7 cellular contexts compared by ENCODE assay signal in the genomic region with DNA sequence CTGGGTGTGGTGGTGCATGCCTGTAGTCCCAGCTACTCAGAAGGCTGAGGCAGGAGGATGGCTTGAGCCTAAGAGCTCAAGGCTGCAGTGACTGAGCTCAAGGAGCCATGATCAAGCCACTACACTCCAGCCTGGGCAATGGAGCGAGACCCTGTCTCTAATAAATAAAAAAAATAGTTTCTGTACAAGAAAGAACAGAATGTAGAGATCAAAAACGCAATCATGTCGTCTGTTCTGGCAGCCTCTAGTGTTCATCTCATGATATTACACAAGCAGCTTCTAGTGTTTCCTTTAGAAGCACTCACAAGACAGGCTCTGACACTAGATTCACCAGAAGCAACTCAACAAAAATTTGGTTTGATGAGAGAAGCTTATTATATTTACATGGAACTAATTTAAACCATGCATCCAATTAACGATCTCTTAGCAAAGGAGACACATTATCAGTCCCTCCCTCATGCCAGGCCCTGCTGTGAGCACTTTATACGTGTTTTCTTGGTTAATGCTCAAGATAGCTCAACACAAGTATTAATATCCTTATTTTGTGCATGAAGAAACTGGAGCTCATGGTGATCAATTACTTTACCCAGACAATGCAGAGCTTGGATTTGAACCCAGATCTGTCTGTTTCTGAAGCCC. TPM values are rescaled to one million over a fixed set of nuclear protein-coding genes. Genes with fewer than 3 reads are reported as not detected.
DNase-seq lines count a peak whose midpoint lies in the region; ATAC-seq lines count a peak whose summit lies in the region.

No MANE protein-coding gene starts in this region.

- ATAC-seq in GM21737 (IDR thresholded peaks at IDR 0.05; ENCODE audit: unreplicated experiment): no peak
- ATAC-seq in HG03139 (IDR thresholded peaks at IDR 0.05; ENCODE audit: unreplicated experiment): no peak

- no peaks in the 10 kb centered on the region for H3K4me1 ChIP-seq in neuronal stem cell (ENCODE audit: control insufficient read depth in 2 of 2, insufficient read depth in 1 of 2, low read depth in 1 of 2, low read length in 2 of 2)

- H2BK15ac ChIP-seq in neuronal stem cell (ENCODE audit: low read length): no peak overlapping the region

- no peaks in the 10 kb centered on the region for H3K9me3 ChIP-seq in neuronal stem cell (replicated peaks in 1 of 2; ENCODE audit: control insufficient read depth in 2 of 2, insufficient read depth in 1 of 2, low read depth in 1 of 2, low read length in 2 of 2)

- no peaks in the 10 kb centered on the region for H3K36me3 ChIP-seq in neuronal stem cell (replicated peaks in 1 of 2; ENCODE audit: control insufficient read depth in 2 of 2, insufficient read depth in 2 of 2, low read length in 2 of 2)

- H3K4me3 ChIP-seq in neuronal stem cell (ENCODE audit: low read length in 2 of 2): no peak overlapping the region

- no peak overlapping the region for H2BK5ac ChIP-seq in neuronal stem cell (ENCODE audit: low read length)

- H2BK12ac ChIP-seq in neuronal stem cell (ENCODE audit: low read length): no peak overlapping the region

- H2AFZ ChIP-seq in neuronal stem cell (ENCODE audit: low read length): no peak overlapping the region

- H3K18ac ChIP-seq in neuronal stem cell (ENCODE audit: low read length): no peak overlapping the region

- H3K79me1 ChIP-seq in neuronal stem cell (ENCODE audit: low read depth, low read length): no peaks in the 10 kb centered on the region

- H3K27me3 ChIP-seq in neuronal stem cell (ENCODE audit: control insufficient read depth in 3 of 3, insufficient read depth in 3 of 3, low read depth in 1 of 3, low read length in 3 of 3): no peaks in the 10 kb centered on the region

- H4K8ac ChIP-seq in neuronal stem cell (ENCODE audit: low read depth, low read length): no peak overlapping the region

- no peak overlapping the region for H3K14ac ChIP-seq in neuronal stem cell (ENCODE audit: low read length)

- H2AK5ac ChIP-seq in neuronal stem cell (ENCODE audit: low read depth, low read length): no peak overlapping the region

- no peak overlapping the region for H3K23ac ChIP-seq in neuronal stem cell (ENCODE audit: low read depth, low read length, poor library complexity)

- no peak overlapping the region for H2BK120ac ChIP-seq in neuronal stem cell (ENCODE audit: low read depth, low read length)

- no peak overlapping the region for H3K27ac ChIP-seq in epithelial cell of prostate
- no peak overlapping the region for H3K27ac ChIP-seq in neuronal stem cell (replicated peaks; ENCODE audit: low read length)

- no peak overlapping the region for H4K91ac ChIP-seq in neuronal stem cell (ENCODE audit: low read depth, low read length, poor library complexity)

- no peak overlapping the region for H3K9ac ChIP-seq in neuronal stem cell (ENCODE audit: low read depth, low read length, poor library complexity)

- H3K4me2 ChIP-seq in neuronal stem cell (ENCODE audit: insufficient read depth, low read length, poor library complexity, severe bottlenecking): no peak overlapping the region

- no peak overlapping the region for H3K4ac ChIP-seq in neuronal stem cell (ENCODE audit: low read length)

- DNase-seq in DMS53 treated with DMSO at 0.1 percent for 48 hours (lab: John Stamatoyannopoulos, UW; ENCODE audit: unreplicated experiment) (peak; percentile 41), HT-29 (ENCODE audit: low spot score) (peak; percentile 61), RKO (ENCODE audit: low spot score) (peak; percentile 75), epithelial cell of prostate (ENCODE audit: low read depth, low spot score) (peak; percentile 26), neuronal stem cell (ENCODE audit: low spot score) (peak; percentile 18)

- WGBS in neuronal stem cell (ENCODE audit: extremely low coverage in 2 of 2, insufficient read length in 2 of 2, insufficient replicate concordance in 1 of 2), 2 donors: no CpG with 5 or more reads among the region's 5 CpGs

RNA-seq across cellular contexts. Expression of a gene that starts 6.9 kb away (rescaled TPM):
- total RNA-seq in HT-29 (2014; rRNA removed; shearing (Covaris generic)): not detected in 2 replicates
- not detected for polyA plus RNA-seq in neuronal stem cell (2013, experiment 1 of 2)
- not detected for polyA plus RNA-seq in neuronal stem cell (2013, experiment 2 of 2)

RNA-seq across cellular contexts. Expression of a gene that starts 13.3 kb away (rescaled TPM):
- not detected in 2 replicates for total RNA-seq in HT-29 (2014; rRNA removed; shearing (Covaris generic))
- polyA plus RNA-seq in neuronal stem cell (2013, experiment 1 of 2): not detected
- not detected for polyA plus RNA-seq in neuronal stem cell (2013, experiment 2 of 2)

RNA-seq across cellular contexts. Expression of a gene that starts 19.7 kb away (rescaled TPM):
- total RNA-seq in HT-29 (2014; rRNA removed; shearing (Covaris generic)): not detected in 2 replicates
- not detected for polyA plus RNA-seq in neuronal stem cell (2013, experiment 1 of 2)
- not detected for polyA plus RNA-seq in neuronal stem cell (2013, experiment 2 of 2)

RNA-seq across cellular contexts. Expression of a gene that starts 28.2 kb away (rescaled TPM):
- total RNA-seq in HT-29 (2014; rRNA removed; shearing (Covaris generic)): not detected in 2 replicates
- not detected for polyA plus RNA-seq in neuronal stem cell (2013, experiment 1 of 2)
- not detected for polyA plus RNA-seq in neuronal stem cell (2013, experiment 2 of 2)

RNA-seq across cellular contexts. Expression of a gene that starts 46.9 kb away (rescaled TPM):
- total RNA-seq in HT-29 (2014; rRNA removed; shearing (Covaris generic)): not detected in 2 replicates
- not detected for polyA plus RNA-seq in neuronal stem cell (2013, experiment 1 of 2)
- polyA plus RNA-seq in neuronal stem cell (2013, experiment 2 of 2): not detected

Comparison
In these comparisons a context has a peak if more than half of its experiments do, and no peak if none do; other contexts are left out.
1. DNase-seq: peak in every context shown above with its lines; median percentile 75 in RKO; 61 in HT-29; 41 in DMS53 treated with DMSO at 0.1 percent for 48 hours; 26 in epithelial cell of prostate; 18 in neuronal stem cell.